ENCODE assay signal across 8 cellular contexts in the genomic region with DNA sequence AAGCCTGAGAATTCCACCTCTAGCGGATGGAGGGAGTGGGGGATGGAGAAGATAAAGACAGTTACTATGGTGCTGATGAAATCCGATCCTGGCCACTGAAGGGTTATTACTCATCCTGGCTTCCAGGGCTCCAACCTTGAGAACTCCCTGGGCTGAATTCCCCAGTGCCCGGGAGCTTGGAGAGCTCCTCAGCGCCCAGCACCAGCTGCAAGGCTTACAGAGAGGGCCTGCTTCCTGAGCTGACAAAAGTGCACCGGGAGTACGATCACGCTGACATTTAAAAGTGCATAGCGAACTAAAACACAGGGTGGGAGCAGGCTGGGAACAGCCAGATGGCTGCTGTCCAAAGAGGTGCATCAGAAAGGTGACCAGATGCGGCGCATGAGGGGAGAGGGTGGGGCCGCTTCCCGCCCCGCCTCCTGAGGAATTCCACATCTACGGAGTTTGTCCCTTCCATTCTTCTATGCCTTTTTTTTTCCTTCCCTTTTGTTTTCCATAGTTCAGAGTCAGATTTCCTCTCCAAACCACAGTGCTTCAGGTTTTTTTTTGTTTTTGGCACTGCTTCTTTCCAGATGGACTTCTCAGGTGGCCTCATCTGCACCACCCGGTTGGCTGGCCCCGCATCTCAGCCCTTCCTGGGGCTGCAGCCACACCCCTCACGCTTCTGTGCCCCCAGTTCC.
DNase-seq lines count a peak whose midpoint lies in the region; ATAC-seq and TF ChIP-seq lines count a peak whose summit lies in the region.

No MANE protein-coding gene starts in this region.

- H3K36me3 Mint-ChIP-seq in CD4-positive, alpha-beta T cell (ENCODE audit: low read depth) = no peaks in the 10 kb centered on the region

- H3K27me3 Mint-ChIP-seq in CD4-positive, alpha-beta T cell = peaks cover 21% of the 10 kb centered on the region

- H3K36me3 ChIP-seq in kidney epithelial cell (ENCODE audit: control insufficient read depth, insufficient read depth, low read length) (no peaks in the 10 kb centered on the region), tibial nerve (peaks cover 0 to 46% (median 0%) of the 10 kb centered on the region in 3 donors)

- H3K27ac ChIP-seq in tibial nerve = peak overlapping the region; percentile 37 to 87 (median 62)
- no peak overlapping the region for H3K27ac ChIP-seq in CD4-positive, alpha-beta T cell (ENCODE audit: low read depth, low read length)

- no peaks in the 10 kb centered on the region for H3K9me3 ChIP-seq in tibial nerve
- H3K9me3 ChIP-seq in CD4-positive, alpha-beta T cell (ENCODE audit: control insufficient read depth, low read length) = no peaks in the 10 kb centered on the region

- intact Hi-C loops in CD4-positive, alpha-beta T cell (cut with DNase I, micrococcal nuclease) = no loop called here

- DNase-seq in DMS 273 treated with DMSO at 0.1 percent for 48 hours (lab: John Stamatoyannopoulos, UW) (peak; percentile 80), NCI-H2107 treated with DMSO at 0.1 percent for 48 hours (lab: John Stamatoyannopoulos, UW; ENCODE audit: unreplicated experiment) (peak; percentile 93), brain pericyte (ENCODE audit: low read depth, low spot score) (peak; percentile 85), kidney epithelial cell (ENCODE audit: low read depth) (peak; percentile 81), tibial nerve (ENCODE audit: low spot score in 2 of 2) (peak; percentile 39 to 52), AML-193 (lab: John Stamatoyannopoulos, UW) (no peak), T-helper 1 cell (no peak)
- no peak for DNase-seq in CD4-positive, alpha-beta T cell

- no peak overlapping the region for H3K27ac Mint-ChIP-seq in CD4-positive, alpha-beta T cell

- H3K4me3 ChIP-seq in kidney epithelial cell (ENCODE audit: low read depth, low read length) (no peak overlapping the region), tibial nerve (peak overlapping the region in 1 of 4 donors; percentile 6)

- TF ChIP-seq EP300 in tibial nerve (IDR thresholded peaks at IDR 0.05) = peak in 1 of 2 donors; percentile 78

- no peak for TF ChIP-seq POLR2A in tibial nerve (IDR thresholded peaks at IDR 0.05)

- H3K4me1 Mint-ChIP-seq in CD4-positive, alpha-beta T cell (ENCODE audit: low read depth) = no peaks in the 10 kb centered on the region

- no peak overlapping the region for H3K4me3 Mint-ChIP-seq in CD4-positive, alpha-beta T cell

- POLR2A ChIA-PET in CD4-positive, alpha-beta T cell (lab: Charles Lee) = no interaction called here

- H3K4me1 ChIP-seq in tibial nerve = peaks cover 0 to 17% (median 8%) of the 10 kb centered on the region in 4 donors

- TF ChIP-seq CTCF in kidney epithelial cell (IDR thresholded peaks at IDR 0.05; ENCODE audit: insufficient read depth, low read length, poor library complexity, severe bottlenecking) = no peak
- TF ChIP-seq CTCF in tibial nerve (IDR thresholded peaks at IDR 0.05) = no peak
- TF ChIP-seq CTCF in CD4-positive, alpha-beta T cell (IDR thresholded peaks at IDR 0.05) = no peak

- ATAC-seq in CD4-positive, alpha-beta T cell (ENCODE audit: poor library complexity) = no peak

- H3K27me3 ChIP-seq in kidney epithelial cell (ENCODE audit: control insufficient read depth, insufficient read depth, low read length) = no peaks in the 10 kb centered on the region
- H3K27me3 ChIP-seq in tibial nerve = no peaks in the 10 kb centered on the region
- H3K27me3 ChIP-seq in CD4-positive, alpha-beta T cell (ENCODE audit: control insufficient read depth, insufficient read depth, low read length) = no peaks in the 10 kb centered on the region

- H3K9me3 Mint-ChIP-seq in CD4-positive, alpha-beta T cell = no peaks in the 10 kb centered on the region

- 36 to 48% methylated on average over 17 of the region's 17 CpGs for WGBS in tibial nerve, 2 donors

- CTCF ChIA-PET in CD4-positive, alpha-beta T cell (lab: Charles Lee) = interaction anchor here (0.7 kb wide), 1 partner anchor 55 kb away, joined by 3 read pairs; no protein-coding TSS in a partner anchor

Comparison
In these comparisons a context has a peak if more than half of its experiments do, and no peak if none do; other contexts are left out.
1. DNase-seq: peak in DMS 273 treated with DMSO at 0.1 percent for 48 hours (single experiment), NCI-H2107 treated with DMSO at 0.1 percent for 48 hours (single experiment), brain pericyte (single experiment), kidney epithelial cell (single experiment) and tibial nerve (2 of 2); none in AML-193 (0 of 2), CD4-positive, alpha-beta T cell (0 of 10) and T-helper 1 cell (0 of 5).